34 cellular contexts compared by ENCODE assay signal in genomic region chr12:56810918-56811317, GRCh38.
"Had no signal": no experiment of that assay in that cellular context is flagged by ENCODE, and none has a peak within 500 bp of the region (broad histone marks: within the 10 kb centered on the region; RNA-seq: fewer than 3 reads in every experiment).

No MANE protein-coding gene starts in this region.

- H3K4me3 ChIP-seq: MG63 had no signal

- DNase-seq: Kasumi-1, MM.1S, MV-4-11, NCI-H1048, NCI-H1092, NCI-H1092 treated with DMSO at 0.1 percent for 48 hours, NCI-H1105, NCI-H1105 treated with DMSO at 0.1 percent for 48 hours, NCI-H1417, NCI-H1417 treated with DMSO at 0.1 percent for 48 hours, NCI-H1436, NCI-H1436 treated with DMSO at 0.1 percent for 48 hours, NCI-H146, NCI-H1694, NCI-H1694 treated with DMSO at 0.1 percent for 48 hours, NCI-H187, NCI-H187 treated with DMSO at 0.1 percent for 48 hours, NCI-H1930, NCI-H2029, NCI-H2029 treated with DMSO at 0.1 percent for 48 hours, NCI-H2081, NCI-H2081 treated with DMSO at 0.1 percent for 48 hours, NCI-H2107, NCI-H2171, NCI-H2171 treated with DMSO at 0.1 percent for 48 hours, NCI-H2227 treated with DMSO at 0.1 percent for 48 hours, NCI-H226, NCI-H345, NCI-H446, NCI-H446 treated with DMSO at 0.1 percent for 48 hours, NCI-H510A, NCI-H510A treated with DMSO at 0.1 percent for 48 hours, NCI-H524 had no signal

- H3K27me3 ChIP-seq: MG63 had no signal

- H3K36me3 ChIP-seq: MG63 had no signal
